20 cellular contexts compared by ENCODE assay signal in the genomic region with DNA sequence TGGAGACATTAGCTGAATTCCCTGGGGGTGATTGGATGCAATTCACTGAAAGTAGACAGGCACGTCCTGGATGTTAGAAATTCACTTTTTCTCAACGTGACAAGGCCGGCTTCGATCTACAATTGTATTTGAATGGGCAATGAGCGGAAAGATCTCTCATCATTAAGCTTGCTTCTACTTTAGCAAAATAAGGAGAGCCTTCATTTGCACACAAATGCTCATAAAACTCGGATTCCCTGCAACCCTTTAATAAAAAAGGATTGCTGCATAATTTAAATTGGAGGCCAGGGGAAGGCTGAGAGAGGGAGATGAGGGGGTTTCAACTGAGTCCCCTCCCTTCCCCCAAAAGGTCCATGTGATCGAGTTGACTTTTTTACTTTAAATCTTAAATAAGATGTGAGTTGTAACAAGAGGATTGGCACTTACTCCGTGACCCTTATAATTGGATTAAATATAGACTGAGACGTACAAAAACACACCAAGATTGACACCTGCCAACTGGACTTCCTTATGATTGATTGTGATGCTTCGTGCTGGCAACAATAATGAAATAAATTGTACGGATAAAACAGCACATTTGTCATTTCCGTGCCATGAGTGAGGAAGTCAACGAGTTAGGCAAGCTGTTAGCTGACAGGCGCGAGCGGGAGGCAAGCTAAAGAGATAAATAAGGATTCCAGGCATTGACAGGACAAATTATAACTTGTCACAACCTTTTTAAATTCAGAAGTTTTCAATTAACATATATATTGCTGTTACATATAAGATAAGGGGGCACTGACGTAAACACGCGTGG. TPM values are rescaled to one million over a fixed set of nuclear protein-coding genes. Genes with fewer than 3 reads are reported as not detected.
DNase-seq lines count a peak whose midpoint lies in the region; ATAC-seq and TF ChIP-seq lines count a peak whose summit lies in the region.
"Had no signal": no experiment of that assay in that cellular context is flagged by ENCODE, and none has a peak within 500 bp of the region (broad histone marks: within the 10 kb centered on the region; RNA-seq: fewer than 3 reads in every experiment).

No MANE protein-coding gene starts in this region.

- no peaks in the 10 kb centered on the region for H3K79me2 ChIP-seq in GM23338 (replicated peaks; ENCODE audit: insufficient read depth)

- peaks cover 99% of the 10 kb centered on the region for H3K27me3 Mint-ChIP-seq in GM23338 (ENCODE audit: insufficient read depth, low read depth, poor library complexity)

- H3K36me3 ChIP-seq in GM23338 (ENCODE audit: insufficient read depth) = no peaks in the 10 kb centered on the region
- H3K36me3 ChIP-seq in endocrine pancreas (ENCODE audit: control insufficient read depth, insufficient read depth, low read length) = no peaks in the 10 kb centered on the region
- H3K36me3 ChIP-seq in neuronal stem cell (replicated peaks in 1 of 2; ENCODE audit: control insufficient read depth in 2 of 2, insufficient read depth in 2 of 2, low read length in 2 of 2) = no peaks in the 10 kb centered on the region
- H3K36me3 ChIP-seq: BLaER1 treated with 17β-estradiol and CSF1 and Interleukin-3, amounts not matched to agents 10 nM and 100 nM had no signal

- no peaks in the 10 kb centered on the region for H4K20me1 ChIP-seq in GM23338 (replicated peaks; ENCODE audit: insufficient read depth)

- DNase-seq in NCI-H446 treated with DMSO at 0.1 percent for 48 hours (lab: John Stamatoyannopoulos, UW) (peak; percentile 21), NCI-H446 (lab: John Stamatoyannopoulos, UW) (no peak), GM23338 (ENCODE audit: low spot score) (peak; percentile 36), neuronal stem cell (ENCODE audit: low spot score) (peak; percentile 18), middle frontal gyrus (ENCODE audit: extremely low spot score, low spot score) (no peak), mucosa of gallbladder (ENCODE audit: low spot score) (no peak)
- DNase-seq: CD8-positive, alpha-beta T cell; DMS53; GOT3; KG1; NCI-H1105 treated with DMSO at 0.1 percent for 48 hours; NCI-H187; NCI-H2107; NCI-H69; OCI-M1; Right ventricle myocardium superior had no signal

- H3K9ac ChIP-seq in endocrine pancreas (ENCODE audit: control insufficient read depth, insufficient read depth, low read length) (peak overlapping the region; percentile 35), neuronal stem cell (ENCODE audit: low read depth, low read length, poor library complexity) (no peak overlapping the region)
- H3K9ac ChIP-seq: BLaER1 treated with 17β-estradiol and CSF1 and Interleukin-3, amounts not matched to agents 10 nM and 100 nM had no signal

- H2BK120ac ChIP-seq in neuronal stem cell (ENCODE audit: low read depth, low read length) = no peak overlapping the region

- H4K8ac ChIP-seq in neuronal stem cell (ENCODE audit: low read depth, low read length) = no peak overlapping the region

- H3K27ac Mint-ChIP-seq in GM23338 = no peak overlapping the region
- H3K27ac Mint-ChIP-seq: CD8-positive, alpha-beta T cell had no signal

- no peak overlapping the region for H2BK5ac ChIP-seq in neuronal stem cell (ENCODE audit: low read length)

- TF ChIP-seq CTCF in GM23338 (conservative IDR thresholded peaks at IDR 0.05; ENCODE audit: low read depth in 2 of 2) = no peak

- no peaks in the 10 kb centered on the region for H3K36me3 Mint-ChIP-seq in GM23338 (ENCODE audit: low read depth)
- H3K36me3 Mint-ChIP-seq: CD8-positive, alpha-beta T cell had no signal

- H3K4me3 Mint-ChIP-seq in GM23338 = peak overlapping the region; percentile 57
- H3K4me3 Mint-ChIP-seq: CD8-positive, alpha-beta T cell had no signal

- peaks cover 62% of the 10 kb centered on the region for H3F3A ChIP-seq in GM23338 (replicated peaks; ENCODE audit: low read depth)

- no peaks in the 10 kb centered on the region for H3K9me2 ChIP-seq in GM23338 (ENCODE audit: insufficient read depth)

- TF ChIP-seq POLR2A in GM18505 (IDR thresholded peaks at IDR 0.05; ENCODE audit: borderline replicate concordance, extremely low read depth, insufficient read depth, insufficient read length) = no peak

- H3K9me3 ChIP-seq in endocrine pancreas (ENCODE audit: control insufficient read depth, low read length) (no peaks in the 10 kb centered on the region), neuronal stem cell (replicated peaks in 1 of 2; ENCODE audit: control insufficient read depth in 2 of 2, insufficient read depth in 1 of 2, low read depth in 1 of 2, low read length in 2 of 2) (peaks cover 3 to 8% of the 10 kb centered on the region in 2 donors)
- H3K9me3 ChIP-seq: A549 had no signal

- H3K4me2 ChIP-seq in GM23338 = peak overlapping the region; percentile 74
- H3K4me2 ChIP-seq in neuronal stem cell (ENCODE audit: insufficient read depth, low read length, poor library complexity, severe bottlenecking) = no peak overlapping the region
- H3K4me2 ChIP-seq: A549; BLaER1 treated with 17β-estradiol and CSF1 and Interleukin-3, amounts not matched to agents 10 nM and 100 nM had no signal

- peak overlapping the region; percentile 71 for H3K4me3 ChIP-seq in GM23338
- H3K4me3 ChIP-seq in endocrine pancreas (ENCODE audit: control insufficient read depth, insufficient read depth, low read length) = peak overlapping the region; percentile 79
- H3K4me3 ChIP-seq in neuronal stem cell (ENCODE audit: low read length in 2 of 2) = no peak overlapping the region
- H3K4me3 ChIP-seq: A549; BLaER1 treated with 17β-estradiol and CSF1 and Interleukin-3, amounts not matched to agents 10 nM and 100 nM had no signal

- H3K27me3 ChIP-seq in GM23338 (ENCODE audit: insufficient read depth) = peaks cover 97% of the 10 kb centered on the region
- H3K27me3 ChIP-seq in endocrine pancreas (ENCODE audit: control insufficient read depth, insufficient read depth, low read length) = no peaks in the 10 kb centered on the region
- H3K27me3 ChIP-seq in neuronal stem cell (ENCODE audit: control insufficient read depth in 3 of 3, insufficient read depth in 3 of 3, low read depth in 1 of 3, low read length in 3 of 3) = peaks cover 53 to 100% (median 96%) of the 10 kb centered on the region in 3 experiments

- no peak overlapping the region for H2BK15ac ChIP-seq in neuronal stem cell (ENCODE audit: low read length)

- H3K27ac ChIP-seq in GM23338 (ENCODE audit: low read depth) = no peak overlapping the region
- H3K27ac ChIP-seq in neuronal stem cell (replicated peaks; ENCODE audit: low read length) = no peak overlapping the region
- H3K27ac ChIP-seq: A549; BLaER1 treated with 17β-estradiol and CSF1 and Interleukin-3, amounts not matched to agents 10 nM and 100 nM had no signal

- H3K4me1 ChIP-seq in GM23338 (ENCODE audit: insufficient read depth) (peaks cover 73% of the 10 kb centered on the region), endocrine pancreas (ENCODE audit: control insufficient read depth, insufficient read depth, low read length) (no peaks in the 10 kb centered on the region), neuronal stem cell (ENCODE audit: control insufficient read depth in 2 of 2, insufficient read depth in 1 of 2, low read depth in 1 of 2, low read length in 2 of 2) (peaks cover 11 to 16% of the 10 kb centered on the region in 2 donors)
- H3K4me1 ChIP-seq: A549; BLaER1 treated with 17β-estradiol and CSF1 and Interleukin-3, amounts not matched to agents 10 nM and 100 nM had no signal

- peaks cover 67% of the 10 kb centered on the region for H3K4me1 Mint-ChIP-seq in GM23338

- no peak overlapping the region for H3K14ac ChIP-seq in neuronal stem cell (ENCODE audit: low read length)

- no peak overlapping the region for H2AFZ ChIP-seq in GM23338
- no peak overlapping the region for H2AFZ ChIP-seq in neuronal stem cell (ENCODE audit: low read length)

- peak overlapping the region; percentile 71 for H2AK5ac ChIP-seq in neuronal stem cell (ENCODE audit: low read depth, low read length)

- H3K18ac ChIP-seq in neuronal stem cell (ENCODE audit: low read length) = no peak overlapping the region

- no CpG with 5 or more reads among the region's 19 CpGs for WGBS in neuronal stem cell (ENCODE audit: extremely low coverage in 2 of 2, insufficient read length in 2 of 2, insufficient replicate concordance in 1 of 2), 2 donors

- ATAC-seq in GM23338 = no peak
- ATAC-seq in GM18505 (IDR thresholded peaks at IDR 0.05; ENCODE audit: unreplicated experiment) = no peak
- ATAC-seq: A549; CD8-positive, alpha-beta T cell had no signal

- H3K23ac ChIP-seq in neuronal stem cell (ENCODE audit: low read depth, low read length, poor library complexity) = no peak overlapping the region

- H3K79me1 ChIP-seq in neuronal stem cell (ENCODE audit: low read depth, low read length) = no peaks in the 10 kb centered on the region

- H4K91ac ChIP-seq in neuronal stem cell (ENCODE audit: low read depth, low read length, poor library complexity) = no peak overlapping the region

- no peak overlapping the region for H3K4ac ChIP-seq in neuronal stem cell (ENCODE audit: low read length)

- H2BK12ac ChIP-seq in neuronal stem cell (ENCODE audit: low read length) = no peak overlapping the region

- no peaks in the 10 kb centered on the region for H3K9me3 Mint-ChIP-seq in GM23338
- H3K9me3 Mint-ChIP-seq: CD8-positive, alpha-beta T cell had no signal

TF ChIP-seq in GM23338, 12 proteins besides CTCF, POLR2A, EP300 and RAD21:
- TF ChIP-seq EZH2 (IDR thresholded peaks at IDR 0.05; ENCODE audit: low read depth, unreplicated experiment) = peak; percentile 59
- no peak for TF ChIP-seq POLR2AphosphoS5 (IDR thresholded peaks at IDR 0.05; ENCODE audit: low read depth)
TF ChIP-seq in GM23338: peak in this region for 1.

RNA-seq across cellular contexts. Expression of a gene that starts 10.9 kb away (rescaled TPM):
- 0.17 and 1.0 TPM in 2 replicates for total RNA-seq in GM23338 (2014; rRNA removed; shearing (Covaris generic))
- polyA plus RNA-seq in GM23338 (2016; fragmentation: Nextera tagmentation; extraction: Ambion mirVana) = 0.24 and 0.45 TPM in 2 replicates
- 254 TPM for polyA plus RNA-seq in neuronal stem cell (2013, experiment 1 of 2)
- 259 TPM for polyA plus RNA-seq in neuronal stem cell (2013, experiment 2 of 2)
- total RNA-seq in mucosa of gallbladder = 0.03 TPM
- total RNA-seq: CD8-positive, alpha-beta T cell; Right ventricle myocardium superior had no signal

Comparison
In these comparisons a context has a peak if more than half of its experiments do, and no peak if none do; other contexts are left out.
1. DNase-seq: peak in NCI-H446 treated with DMSO at 0.1 percent for 48 hours (single experiment), GM23338 (single experiment) and neuronal stem cell (single experiment); none in NCI-H446 (0 of 2), middle frontal gyrus (single experiment) and mucosa of gallbladder (single experiment).
2. H3K4me3 ChIP-seq: peak in GM23338 (single experiment) and endocrine pancreas (single experiment); none in neuronal stem cell (0 of 2).